Comparison of ENCODE assay signal across 12 cellular contexts in the genomic region with DNA sequence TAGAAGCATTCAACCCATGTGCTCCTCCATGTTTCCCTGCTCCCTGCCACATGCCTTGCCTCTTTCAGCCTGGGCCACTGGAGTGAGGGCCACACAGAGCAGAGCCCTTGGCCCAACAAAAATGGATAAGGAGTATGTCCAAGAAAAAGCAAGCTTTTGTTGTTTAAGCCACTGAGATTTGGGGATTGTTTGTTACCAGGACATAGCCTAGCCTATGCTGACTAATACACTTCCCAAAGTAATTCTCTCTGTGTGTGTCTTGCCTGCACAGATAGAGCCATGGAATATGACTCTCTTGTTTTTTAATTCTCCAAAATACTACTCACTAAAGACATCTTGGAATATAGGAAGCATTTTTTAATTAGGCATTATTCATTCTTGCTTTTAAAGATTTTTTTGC. TPM values are rescaled to one million over a fixed set of nuclear protein-coding genes. Genes with fewer than 3 reads are reported as not detected.
"Had no signal": no experiment of that assay in that cellular context is flagged by ENCODE, and none has a peak within 500 bp of the region (broad histone marks: within the 10 kb centered on the region; RNA-seq: fewer than 3 reads in every experiment).

No MANE protein-coding gene starts in this region.

- H3K36me3 ChIP-seq: HAP-1 had no signal

- H3K9ac ChIP-seq: GM23248 had no signal

- H2AFZ ChIP-seq: GM23248, GM23338 had no signal

- H3K4me3 ChIP-seq: GM23248, GM23338, HAP-1 had no signal

- H3K27ac ChIP-seq: GM23248 had no signal

- H3K4me2 ChIP-seq: GM23338 had no signal

- DNase-seq: GM23248, GOT3, H7, H9, HCEC 1CT, HFFc6 had no signal

- ATAC-seq: GM23338, HCT116 had no signal

- FAIRE-seq: H1, H54 had no signal

RNA-seq across cellular contexts. Expression of gene ITIH2, which starts 13.5 kb away (rescaled TPM):
- total RNA-seq: GM23248, GM23338, H1, H4, H7, H9, HFFc6 had no signal
- polyA plus RNA-seq: GM23248, H1 had no signal

RNA-seq across cellular contexts. Expression of gene ITIH5, which starts 22.8 kb away (rescaled TPM):
- total RNA-seq: GM23248, HFFc6 had no signal
- polyA plus RNA-seq: GM23248 had no signal
